In the genomic region with DNA sequence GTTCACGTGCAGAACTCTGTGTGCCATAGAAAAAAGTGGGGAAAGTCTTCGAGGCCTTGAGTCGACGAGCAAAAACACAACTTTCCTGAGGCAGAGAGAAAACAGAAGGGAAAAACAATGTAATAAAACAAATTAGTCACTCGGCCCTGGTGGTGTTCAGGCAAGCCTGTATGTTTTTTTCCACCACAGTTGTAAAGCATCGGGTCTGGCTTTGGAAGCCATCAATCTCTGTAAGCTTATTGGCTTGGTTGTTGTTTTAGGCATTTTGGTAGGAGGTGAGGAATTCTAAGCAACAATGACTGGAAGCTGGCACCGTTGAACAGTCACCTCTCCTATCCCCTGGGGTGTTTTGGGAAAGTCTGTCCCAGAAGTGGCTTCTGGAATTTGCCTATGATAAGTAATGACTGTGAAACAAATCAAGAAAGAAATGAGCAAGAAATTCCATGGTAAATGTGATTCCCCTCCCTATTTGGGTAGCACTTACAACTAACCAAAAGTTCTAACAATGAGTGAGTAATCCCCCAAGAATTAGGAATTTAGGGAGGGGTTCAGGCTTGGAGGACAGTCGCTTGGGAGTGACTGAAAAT, we compare ENCODE assay signal across 12 cellular contexts. TPM values are rescaled to one million over a fixed set of nuclear protein-coding genes. Genes with fewer than 3 reads are reported as not detected.
DNase-seq lines count a peak whose midpoint lies in the region; ATAC-seq and TF ChIP-seq lines count a peak whose summit lies in the region.
"Had no signal": no experiment of that assay in that cellular context is flagged by ENCODE, and none has a peak within 500 bp of the region (broad histone marks: within the 10 kb centered on the region; RNA-seq: fewer than 3 reads in every experiment).

No MANE protein-coding gene starts in this region.

- peak overlapping the region; percentile 5; the same call in 1 of the 2 replicates for H3K27ac ChIP-seq in HUES64 (ENCODE audit: low read depth, low read length)
- H3K27ac ChIP-seq: BLaER1 treated with 17β-estradiol and CSF1 and Interleukin-3, amounts not matched to agents 10 nM and 100 nM had no signal

- 45% methylated on average over 8 of the region's 8 CpGs for WGBS in HUES64

- H3K9me3 Mint-ChIP-seq in activated CD4-positive, alpha-beta memory T cell treated with anti-CD3 and anti-CD28 coated beads for 36 hours: no peaks in the 10 kb centered on the region

- intact Hi-C loops in activated CD4-positive, alpha-beta memory T cell treated with anti-CD3 and anti-CD28 coated beads for 36 hours (cut with micrococcal nuclease): no loop called here

- H3K4me1 Mint-ChIP-seq in activated CD4-positive, alpha-beta memory T cell treated with anti-CD3 and anti-CD28 coated beads for 36 hours (ENCODE audit: low read depth): peaks cover 2% of the 10 kb centered on the region

- no peaks in the 10 kb centered on the region for H3K36me3 ChIP-seq in HUES64 (ENCODE audit: insufficient read depth, low read length)
- H3K36me3 ChIP-seq: BLaER1 treated with 17β-estradiol and CSF1 and Interleukin-3, amounts not matched to agents 10 nM and 100 nM had no signal

- no peaks in the 10 kb centered on the region for H3K36me3 Mint-ChIP-seq in activated CD4-positive, alpha-beta memory T cell treated with anti-CD3 and anti-CD28 coated beads for 36 hours

- H3K9ac ChIP-seq in HUES64 (ENCODE audit: low read depth, low read length): peak overlapping the region; percentile 43; the same call in 1 of the 2 replicates
- H3K9ac ChIP-seq: BLaER1 treated with 17β-estradiol and CSF1 and Interleukin-3, amounts not matched to agents 10 nM and 100 nM had no signal

- in situ Hi-C loops in G401 (cut with HindIII; ENCODE audit: low sequenced_read_pairs): no loop called here

- no peak overlapping the region for H3K4me3 Mint-ChIP-seq in activated CD4-positive, alpha-beta memory T cell treated with anti-CD3 and anti-CD28 coated beads for 36 hours

- H3K27ac Mint-ChIP-seq in activated CD4-positive, alpha-beta memory T cell treated with anti-CD3 and anti-CD28 coated beads for 36 hours: no peak overlapping the region

- H3K27me3 ChIP-seq in HUES64 (ENCODE audit: insufficient read depth, low read length): peaks cover 48% of the 10 kb centered on the region
- H3K27me3 ChIP-seq: BLaER1 treated with 17β-estradiol and CSF1 and Interleukin-3, amounts not matched to agents 10 nM and 100 nM had no signal

- H3K4me3 ChIP-seq in AG04449 (ENCODE audit: low read depth, low read length) (peak overlapping the region; percentile 29), HUES64 (ENCODE audit: low read length) (peak overlapping the region; percentile 22; the same call in 1 of the 2 replicates)
- H3K4me3 ChIP-seq: BLaER1 treated with 17β-estradiol and CSF1 and Interleukin-3, amounts not matched to agents 10 nM and 100 nM had no signal

- H3K9me3 ChIP-seq in HUES64 (ENCODE audit: insufficient read depth, low read depth, low read length): no peaks in the 10 kb centered on the region

- no peak for ATAC-seq in GM18511 (IDR thresholded peaks at IDR 0.05; ENCODE audit: unreplicated experiment)
- ATAC-seq: left colon had no signal

- POLR2A ChIA-PET in AG04449 (lab: Yijun Ruan, JAX): no interaction called here
- POLR2A ChIA-PET in activated CD4-positive, alpha-beta memory T cell treated with anti-CD3 and anti-CD28 coated beads for 36 hours (lab: Charles Lee): no interaction called here

- peaks cover 25% of the 10 kb centered on the region for H3K4me1 ChIP-seq in HUES64 (ENCODE audit: insufficient read depth, low read length)
- H3K4me1 ChIP-seq: BLaER1 treated with 17β-estradiol and CSF1 and Interleukin-3, amounts not matched to agents 10 nM and 100 nM had no signal

- DNase-seq in AG04449 (ENCODE audit: low read depth, low spot score) (no peak), dermis microvascular lymphatic vessel endothelial cell (ENCODE audit: low read depth in 2 of 2) (peak; percentile 84 to 94), myocyte (ENCODE audit: low read depth) (peak; percentile 77), NAMALWA (ENCODE audit: low spot score) (no peak), G401 (ENCODE audit: low spot score) (no peak)
- no peak for DNase-seq in activated CD4-positive, alpha-beta memory T cell treated with anti-CD3 and anti-CD28 coated beads for 36 hours
- DNase-seq: activated CD8-positive, alpha-beta memory T cell treated with anti-CD3 and anti-CD28 coated beads, Interleukin-2, amount 50 U/mL, for 48 hours; left colon; T-helper 1 cell had no signal

- peaks cover 55% of the 10 kb centered on the region for H3K27me3 Mint-ChIP-seq in activated CD4-positive, alpha-beta memory T cell treated with anti-CD3 and anti-CD28 coated beads for 36 hours

- CTCF ChIA-PET in AG04449 (lab: Yijun Ruan, JAX): interaction anchor here (1.0 to 6.4 kb wide), 11 partner anchors 11 to 818 kb away, joined by 4 to 66 read pairs (median 10); no protein-coding TSS in a partner anchor
- CTCF ChIA-PET in activated CD4-positive, alpha-beta memory T cell treated with anti-CD3 and anti-CD28 coated beads for 36 hours (lab: Charles Lee): no interaction called here

- TF ChIP-seq CTCF in AG04449 (IDR thresholded peaks at IDR 0.05; ENCODE audit: insufficient read depth, low read length, missing control alignments): no peak

RNA-seq across cellular contexts. Expression of a gene that starts 2.8 kb away (rescaled TPM):
- 1.3 TPM for polyA plus RNA-seq in HUES64 (2013, experiment 1 of 2)
- 2.2 TPM for polyA plus RNA-seq in HUES64 (2013, experiment 2 of 2)
- total RNA-seq in dermis microvascular lymphatic vessel endothelial cell (66.6 and 68.9 TPM in 2 replicates), myocyte (154 and 160 TPM in 2 replicates)
- polyA plus RNA-seq in myocyte (2012): 169 TPM
- not detected for total RNA-seq in activated CD4-positive, alpha-beta memory T cell treated with anti-CD3 and anti-CD28 coated beads for 36 hours
- total RNA-seq in G401 (2014; rRNA removed; shearing (Covaris generic)): 10.5 and 10.8 TPM in 2 replicates

Comparison
In these comparisons a context has a peak if more than half of its experiments do, and no peak if none do; other contexts are left out.
1. DNase-seq: peak in dermis microvascular lymphatic vessel endothelial cell (2 of 2) and myocyte (single experiment); none in AG04449 (single experiment), activated CD4-positive, alpha-beta memory T cell treated with anti-CD3 and anti-CD28 coated beads for 36 hours (single experiment), NAMALWA (single experiment) and G401 (single experiment).
2. RNA of a gene that starts 2.8 kb away (total RNA-seq): 154 to 160 TPM in myocyte, 66.6 to 68.9 TPM in dermis microvascular lymphatic vessel endothelial cell and 10.5 to 10.8 TPM in G401; not detected in activated CD4-positive, alpha-beta memory T cell treated with anti-CD3 and anti-CD28 coated beads for 36 hours; every median in the first group is over 10 times any median in the second.